Comparison of ENCODE assay signal across 11 cellular contexts in the genomic region with DNA sequence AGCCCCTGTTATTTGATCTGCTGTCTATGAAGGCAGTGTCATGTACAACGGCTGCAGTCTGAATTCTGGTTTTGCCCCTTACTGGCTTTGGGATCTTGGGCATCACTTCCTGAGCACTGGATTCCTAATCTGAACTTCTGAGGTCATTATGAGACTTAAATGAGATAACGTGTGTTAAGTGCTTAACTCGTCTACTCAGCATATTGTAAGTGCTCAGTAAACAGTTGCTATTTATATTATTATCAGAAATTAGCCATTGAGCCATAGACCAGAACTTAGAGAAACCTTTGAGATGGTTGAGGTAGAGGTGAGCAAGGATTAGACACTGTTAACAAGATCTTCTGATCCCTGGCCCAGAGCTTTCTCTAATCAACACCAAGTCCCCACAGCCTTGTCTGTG.
"Had no signal": no experiment of that assay in that cellular context is flagged by ENCODE, and none has a peak within 500 bp of the region (broad histone marks: within the 10 kb centered on the region; RNA-seq: fewer than 3 reads in every experiment).

No MANE protein-coding gene starts in this region.

- H2AFZ ChIP-seq: GM23248, GM23338 had no signal

- H3K4me1 ChIP-seq: HAP-1 had no signal

- H3K27ac ChIP-seq: GM23248 had no signal

- H3K9me3 ChIP-seq: HAP-1 had no signal

- FAIRE-seq: H1, H54 had no signal

- ATAC-seq: GM23338, HCT116 had no signal

- H3K4me3 ChIP-seq: GM23248, GM23338, HAP-1 had no signal

- H3K9ac ChIP-seq: GM23248 had no signal

- DNase-seq: GM23248, GOT3, H7, H9, HCEC 1CT, HFFc6 had no signal

- H3K36me3 ChIP-seq: HAP-1 had no signal

- H3K4me2 ChIP-seq: GM23338 had no signal
